17 cellular contexts compared by ENCODE assay signal in genomic region chrX:48703228-48703627, GRCh38. TPM values are rescaled to one million over a fixed set of nuclear protein-coding genes. Genes with fewer than 3 reads are reported as not detected.
DNase-seq lines count a peak whose midpoint lies in the region; ATAC-seq and TF ChIP-seq lines count a peak whose summit lies in the region.
"Had no signal": no experiment of that assay in that cellular context is flagged by ENCODE, and none has a peak within 500 bp of the region (broad histone marks: within the 10 kb centered on the region; RNA-seq: fewer than 3 reads in every experiment).

No MANE protein-coding gene starts in this region.

- H3K4me1 Mint-ChIP-seq in activated naive CD4-positive, alpha-beta T cell treated with anti-CD3 and anti-CD28 coated beads, Interleukin-2, amount 10 ng/mL, durations not matched to agents 7 days and 5 days, result peaks cover 43% of the 10 kb centered on the region
- H3K4me1 Mint-ChIP-seq in central memory CD8-positive, alpha-beta T cell, result peaks cover 19% of the 10 kb centered on the region
- H3K4me1 Mint-ChIP-seq in CD4-positive, alpha-beta T cell (ENCODE audit: low read depth), result no peaks in the 10 kb centered on the region

- TF ChIP-seq CTCF in left ventricle myocardium inferior (IDR thresholded peaks at IDR 0.05; ENCODE audit: borderline replicate concordance), result no peak
- TF ChIP-seq CTCF in CD4-positive, alpha-beta T cell (IDR thresholded peaks at IDR 0.05), result no peak

- peaks cover 13% of the 10 kb centered on the region for H3K4me1 ChIP-seq in left ventricle myocardium inferior
- H3K4me1 ChIP-seq: BE2C had no signal

- ATAC-seq in activated naive CD4-positive, alpha-beta T cell treated with anti-CD3 and anti-CD28 coated beads, Interleukin-2, amount 50 U/mL, for 72 hours, result no peak
- no peak for ATAC-seq in central memory CD8-positive, alpha-beta T cell (replicated peaks; ENCODE audit: extremely low read depth, poor library complexity, severe bottlenecking)
- ATAC-seq in CD4-positive, alpha-beta T cell (ENCODE audit: poor library complexity), result no peak

- intact Hi-C loops in left ventricle myocardium inferior (cut with micrococcal nuclease), result no loop called here
- intact Hi-C loops in CD4-positive, alpha-beta T cell (cut with DNase I, micrococcal nuclease), result no loop called here

- DNase-seq in activated naive CD4-positive, alpha-beta T cell treated with anti-CD3 and anti-CD28 coated beads, Interleukin-2, amount 10 ng/mL, durations not matched to agents 7 days and 5 days, result no peak
- DNase-seq in activated naive CD4-positive, alpha-beta T cell treated with anti-CD3 and anti-CD28 coated beads, Interleukin-2, amount 50 U/mL, for 72 hours (ENCODE audit: low spot score in 2 of 2), result no peak
- no peak for DNase-seq in central memory CD8-positive, alpha-beta T cell (ENCODE audit: low spot score in 2 of 2)
- no peak for DNase-seq in left ventricle myocardium inferior
- no peak for DNase-seq in DMS 273 (lab: John Stamatoyannopoulos, UW; ENCODE audit: unreplicated experiment)
- no peak for DNase-seq in effector CD4-positive, alpha-beta T cell
- no peak for DNase-seq in CD4-positive, alpha-beta T cell
- no peak for DNase-seq in NCI-H128 (lab: John Stamatoyannopoulos, UW; ENCODE audit: unreplicated experiment)
- DNase-seq: BE2C; CD4-positive, CD25-positive, alpha-beta regulatory T cell; GOT3; NCI-H1105; NCI-H1694 treated with DMSO at 0.1 percent for 48 hours; NCI-H510A; NCI-H748 treated with DMSO at 0.1 percent for 48 hours had no signal

- CTCF ChIA-PET in activated naive CD4-positive, alpha-beta T cell treated with anti-CD3 and anti-CD28 coated beads, Interleukin-2, amount 10 ng/mL, durations not matched to agents 7 days and 5 days (lab: Charles Lee), result no interaction called here
- CTCF ChIA-PET in CD4-positive, alpha-beta T cell (lab: Charles Lee), result no interaction called here

- H3K9me3 Mint-ChIP-seq in activated naive CD4-positive, alpha-beta T cell treated with anti-CD3 and anti-CD28 coated beads, Interleukin-2, amount 10 ng/mL, durations not matched to agents 7 days and 5 days, result no peaks in the 10 kb centered on the region
- no peaks in the 10 kb centered on the region for H3K9me3 Mint-ChIP-seq in activated naive CD4-positive, alpha-beta T cell treated with anti-CD3 and anti-CD28 coated beads, Interleukin-2, amount 50 U/mL, for 72 hours
- H3K9me3 Mint-ChIP-seq in central memory CD8-positive, alpha-beta T cell, result no peaks in the 10 kb centered on the region
- H3K9me3 Mint-ChIP-seq in CD4-positive, alpha-beta T cell, result no peaks in the 10 kb centered on the region
- H3K9me3 Mint-ChIP-seq: CD4-positive, CD25-positive, alpha-beta regulatory T cell had no signal

- peaks cover 51% of the 10 kb centered on the region for H3K36me3 Mint-ChIP-seq in activated naive CD4-positive, alpha-beta T cell treated with anti-CD3 and anti-CD28 coated beads, Interleukin-2, amount 10 ng/mL, durations not matched to agents 7 days and 5 days
- peaks cover 10 to 17% of the 10 kb centered on the region in 2 donors for H3K36me3 Mint-ChIP-seq in activated naive CD4-positive, alpha-beta T cell treated with anti-CD3 and anti-CD28 coated beads, Interleukin-2, amount 50 U/mL, for 72 hours
- H3K36me3 Mint-ChIP-seq in central memory CD8-positive, alpha-beta T cell (ENCODE audit: insufficient read depth), result peaks cover 21% of the 10 kb centered on the region
- H3K36me3 Mint-ChIP-seq in CD4-positive, alpha-beta T cell (ENCODE audit: low read depth), result peaks cover 63% of the 10 kb centered on the region

- no peaks in the 10 kb centered on the region for H3K27me3 ChIP-seq in left ventricle myocardium inferior (ENCODE audit: low read depth)
- H3K27me3 ChIP-seq in CD4-positive, alpha-beta T cell (ENCODE audit: control insufficient read depth, insufficient read depth, low read length), result no peaks in the 10 kb centered on the region
- H3K27me3 ChIP-seq: BE2C had no signal

- no peaks in the 10 kb centered on the region for H3K27me3 Mint-ChIP-seq in activated naive CD4-positive, alpha-beta T cell treated with anti-CD3 and anti-CD28 coated beads, Interleukin-2, amount 10 ng/mL, durations not matched to agents 7 days and 5 days
- no peaks in the 10 kb centered on the region for H3K27me3 Mint-ChIP-seq in central memory CD8-positive, alpha-beta T cell
- H3K27me3 Mint-ChIP-seq in CD4-positive, alpha-beta T cell, result no peaks in the 10 kb centered on the region
- H3K27me3 Mint-ChIP-seq: CD4-positive, CD25-positive, alpha-beta regulatory T cell had no signal

- POLR2A ChIA-PET in CD4-positive, alpha-beta T cell (lab: Charles Lee), result no interaction called here

- H3K4me3 ChIP-seq in left ventricle myocardium inferior, result no peak overlapping the region

- peak overlapping the region; percentile 61 for H3K27ac ChIP-seq in left ventricle myocardium inferior (replicated peaks)
- H3K27ac ChIP-seq in CD4-positive, alpha-beta T cell (ENCODE audit: low read depth, low read length), result no peak overlapping the region

- no peaks in the 10 kb centered on the region for H3K9me3 ChIP-seq in left ventricle myocardium inferior (replicated peaks)
- H3K9me3 ChIP-seq in CD4-positive, alpha-beta T cell (ENCODE audit: control insufficient read depth, low read length), result no peaks in the 10 kb centered on the region
- H3K9me3 ChIP-seq: BE2C had no signal

- H3K36me3 ChIP-seq in left ventricle myocardium inferior, result peaks cover 11% of the 10 kb centered on the region

- peak overlapping the region; percentile 61 for H3K27ac Mint-ChIP-seq in activated naive CD4-positive, alpha-beta T cell treated with anti-CD3 and anti-CD28 coated beads, Interleukin-2, amount 10 ng/mL, durations not matched to agents 7 days and 5 days
- H3K27ac Mint-ChIP-seq in activated naive CD4-positive, alpha-beta T cell treated with anti-CD3 and anti-CD28 coated beads, Interleukin-2, amount 50 U/mL, for 72 hours, result peak overlapping the region in 1 of 2 donors; percentile 86
- H3K27ac Mint-ChIP-seq in central memory CD8-positive, alpha-beta T cell (ENCODE audit: low read depth), result peak overlapping the region; percentile 56
- H3K27ac Mint-ChIP-seq in CD4-positive, alpha-beta T cell, result no peak overlapping the region

- H3K4me3 Mint-ChIP-seq in activated naive CD4-positive, alpha-beta T cell treated with anti-CD3 and anti-CD28 coated beads, Interleukin-2, amount 10 ng/mL, durations not matched to agents 7 days and 5 days, result no peak overlapping the region
- no peak overlapping the region for H3K4me3 Mint-ChIP-seq in central memory CD8-positive, alpha-beta T cell
- H3K4me3 Mint-ChIP-seq in CD4-positive, alpha-beta T cell, result no peak overlapping the region

RNA-seq across cellular contexts. Expression of gene SUV39H1, which starts 6.7 kb away (rescaled TPM):
- 10 to 100 TPM; 31.5 to 36.4 TPM for total RNA-seq in activated naive CD4-positive, alpha-beta T cell treated with anti-CD3 and anti-CD28 coated beads, Interleukin-2, amount 50 U/mL, for 72 hours
- 2.6 TPM for total RNA-seq in left ventricle myocardium inferior
- total RNA-seq in CD4-positive, alpha-beta T cell, result 1 to 10 TPM; 7.7 to 8.4 TPM

RNA-seq across cellular contexts. Expression of gene WAS, which starts 19.6 kb away (rescaled TPM):
- 10 to 100 TPM; 88.9 to 93.0 TPM for total RNA-seq in activated naive CD4-positive, alpha-beta T cell treated with anti-CD3 and anti-CD28 coated beads, Interleukin-2, amount 50 U/mL, for 72 hours
- 2.3 TPM for total RNA-seq in left ventricle myocardium inferior
- 10 to 100 TPM; 63.7 to 67.4 TPM for total RNA-seq in CD4-positive, alpha-beta T cell
- total RNA-seq: LHCN-M2 had no signal

RNA-seq across cellular contexts. Expression of gene GLOD5, which starts 58.3 kb away (rescaled TPM):
- total RNA-seq in activated naive CD4-positive, alpha-beta T cell treated with anti-CD3 and anti-CD28 coated beads, Interleukin-2, amount 50 U/mL, for 72 hours, result not detected
- total RNA-seq in left ventricle myocardium inferior, result not detected
- total RNA-seq in CD4-positive, alpha-beta T cell, result not detected
- total RNA-seq: A172; CD4-positive, CD25-positive, alpha-beta regulatory T cell; LHCN-M2 had no signal

Comparison
In these comparisons a context has a peak if more than half of its experiments do, and no peak if none do; other contexts are left out.
1. RNA of gene WAS, which starts 19.6 kb away (total RNA-seq): 88.9 to 93.0 TPM in activated naive CD4-positive, alpha-beta T cell treated with anti-CD3 and anti-CD28 coated beads, Interleukin-2, amount 50 U/mL, for 72 hours and 63.7 to 67.4 TPM in CD4-positive, alpha-beta T cell; 2.3 TPM in left ventricle myocardium inferior (single experiment); every median in the first group is over 10 times any median in the second.